Comparison of ENCODE assay signal across 1 cellular context in the genomic region with DNA sequence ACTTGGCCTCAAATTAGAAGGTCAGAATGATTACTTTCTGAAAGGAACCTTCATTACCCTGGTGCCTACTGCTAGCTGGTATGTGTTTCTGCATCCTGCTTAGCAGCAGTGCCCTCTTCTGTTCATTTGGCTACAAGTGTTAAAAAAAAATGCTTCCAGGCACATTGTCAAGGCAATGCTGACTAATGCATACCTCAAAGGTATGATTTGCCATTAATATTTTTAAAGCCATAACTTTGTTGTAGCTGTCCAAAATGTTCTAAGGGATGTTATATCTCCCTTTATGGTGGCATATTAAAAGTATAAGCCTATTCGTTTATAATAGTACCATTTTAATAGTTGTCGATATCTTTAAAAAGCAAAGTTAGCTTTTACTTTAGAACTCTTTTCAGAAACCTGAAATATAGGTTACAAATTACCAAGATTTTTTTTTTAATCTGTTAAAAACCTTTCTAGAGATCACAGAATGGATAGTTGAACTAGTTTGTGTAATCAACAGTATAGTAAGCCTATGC.
A peak's percentile ranks its signal among the peaks of the same experiment; 100 is the strongest.
TF ChIP-seq lines count a peak whose summit lies in the region.

No MANE protein-coding gene starts in this region.

TF ChIP-seq in HepG2, 621 proteins besides CTCF, POLR2A, EP300 and RAD21 (continued from another document):
- TF ChIP-seq, protein P1, sequence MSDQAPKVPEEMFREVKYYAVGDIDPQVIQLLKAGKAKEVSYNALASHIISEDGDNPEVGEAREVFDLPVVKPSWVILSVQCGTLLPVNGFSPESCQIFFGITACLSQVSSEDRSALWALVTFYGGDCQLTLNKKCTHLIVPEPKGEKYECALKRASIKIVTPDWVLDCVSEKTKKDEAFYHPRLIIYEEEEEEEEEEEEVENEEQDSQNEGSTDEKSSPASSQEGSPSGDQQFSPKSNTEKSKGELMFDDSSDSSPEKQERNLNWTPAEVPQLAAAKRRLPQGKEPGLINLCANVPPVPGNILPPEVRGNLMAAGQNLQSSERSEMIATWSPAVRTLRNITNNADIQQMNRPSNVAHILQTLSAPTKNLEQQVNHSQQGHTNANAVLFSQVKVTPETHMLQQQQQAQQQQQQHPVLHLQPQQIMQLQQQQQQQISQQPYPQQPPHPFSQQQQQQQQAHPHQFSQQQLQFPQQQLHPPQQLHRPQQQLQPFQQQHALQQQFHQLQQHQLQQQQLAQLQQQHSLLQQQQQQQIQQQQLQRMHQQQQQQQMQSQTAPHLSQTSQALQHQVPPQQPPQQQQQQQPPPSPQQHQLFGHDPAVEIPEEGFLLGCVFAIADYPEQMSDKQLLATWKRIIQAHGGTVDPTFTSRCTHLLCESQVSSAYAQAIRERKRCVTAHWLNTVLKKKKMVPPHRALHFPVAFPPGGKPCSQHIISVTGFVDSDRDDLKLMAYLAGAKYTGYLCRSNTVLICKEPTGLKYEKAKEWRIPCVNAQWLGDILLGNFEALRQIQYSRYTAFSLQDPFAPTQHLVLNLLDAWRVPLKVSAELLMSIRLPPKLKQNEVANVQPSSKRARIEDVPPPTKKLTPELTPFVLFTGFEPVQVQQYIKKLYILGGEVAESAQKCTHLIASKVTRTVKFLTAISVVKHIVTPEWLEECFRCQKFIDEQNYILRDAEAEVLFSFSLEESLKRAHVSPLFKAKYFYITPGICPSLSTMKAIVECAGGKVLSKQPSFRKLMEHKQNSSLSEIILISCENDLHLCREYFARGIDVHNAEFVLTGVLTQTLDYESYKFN (CRISPR knock-in tag; conservative IDR thresholded peaks at IDR 0.05), result no peak
- TF ChIP-seq, protein P2, sequence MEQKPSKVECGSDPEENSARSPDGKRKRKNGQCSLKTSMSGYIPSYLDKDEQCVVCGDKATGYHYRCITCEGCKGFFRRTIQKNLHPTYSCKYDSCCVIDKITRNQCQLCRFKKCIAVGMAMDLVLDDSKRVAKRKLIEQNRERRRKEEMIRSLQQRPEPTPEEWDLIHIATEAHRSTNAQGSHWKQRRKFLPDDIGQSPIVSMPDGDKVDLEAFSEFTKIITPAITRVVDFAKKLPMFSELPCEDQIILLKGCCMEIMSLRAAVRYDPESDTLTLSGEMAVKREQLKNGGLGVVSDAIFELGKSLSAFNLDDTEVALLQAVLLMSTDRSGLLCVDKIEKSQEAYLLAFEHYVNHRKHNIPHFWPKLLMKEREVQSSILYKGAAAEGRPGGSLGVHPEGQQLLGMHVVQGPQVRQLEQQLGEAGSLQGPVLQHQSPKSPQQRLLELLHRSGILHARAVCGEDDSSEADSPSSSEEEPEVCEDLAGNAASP (CRISPR knock-in tag; IDR thresholded peaks at IDR 0.05; ENCODE audit: borderline replicate concordance), result 0 out of 2 replicates have a peak, but pooled peaks have one; percentile 22
- TF ChIP-seq SOX13 (IDR thresholded peaks at IDR 0.05), result no peak
- peak in 1 of 2 experiments; percentile 9; a peak in 1 of 4 replicates for TF ChIP-seq SOX13 (CRISPR knock-in tag; conservative IDR thresholded peaks at IDR 0.05 in 1 of 2, IDR thresholded peaks at IDR 0.05 in 1 of 2)
- TF ChIP-seq BCL6 (CRISPR knock-in tag; IDR thresholded peaks at IDR 0.05), result 0 out of 2 replicates have a peak, but pooled peaks have one; percentile 12
- peak; percentile 60; the same call in 1 of the 2 replicates for TF ChIP-seq SMAD3 (CRISPR knock-in tag; IDR thresholded peaks at IDR 0.05)
- TF ChIP-seq JUNB (CRISPR knock-in tag; IDR thresholded peaks at IDR 0.05; ENCODE audit: borderline replicate concordance), result no peak
- 0 out of 2 replicates have a peak, but pooled peaks have one; percentile 24 for TF ChIP-seq GATAD1 (CRISPR knock-in tag; IDR thresholded peaks at IDR 0.05)
- no peak for TF ChIP-seq ZNF33A (CRISPR knock-in tag; IDR thresholded peaks at IDR 0.05; ENCODE audit: borderline replicate concordance)
- TF ChIP-seq BORCS8-MEF2B (CRISPR knock-in tag; IDR thresholded peaks at IDR 0.05), result no peak
- TF ChIP-seq, protein P3, sequence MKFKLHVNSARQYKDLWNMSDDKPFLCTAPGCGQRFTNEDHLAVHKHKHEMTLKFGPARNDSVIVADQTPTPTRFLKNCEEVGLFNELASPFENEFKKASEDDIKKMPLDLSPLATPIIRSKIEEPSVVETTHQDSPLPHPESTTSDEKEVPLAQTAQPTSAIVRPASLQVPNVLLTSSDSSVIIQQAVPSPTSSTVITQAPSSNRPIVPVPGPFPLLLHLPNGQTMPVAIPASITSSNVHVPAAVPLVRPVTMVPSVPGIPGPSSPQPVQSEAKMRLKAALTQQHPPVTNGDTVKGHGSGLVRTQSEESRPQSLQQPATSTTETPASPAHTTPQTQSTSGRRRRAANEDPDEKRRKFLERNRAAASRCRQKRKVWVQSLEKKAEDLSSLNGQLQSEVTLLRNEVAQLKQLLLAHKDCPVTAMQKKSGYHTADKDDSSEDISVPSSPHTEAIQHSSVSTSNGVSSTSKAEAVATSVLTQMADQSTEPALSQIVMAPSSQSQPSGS (CRISPR knock-in tag; IDR thresholded peaks at IDR 0.05), result 0 out of 2 replicates have a peak, but pooled peaks have one; percentile 24
- peak; percentile 62; the same call in 1 of the 2 replicates for TF ChIP-seq IRF2 (CRISPR knock-in tag; IDR thresholded peaks at IDR 0.05)
- TF ChIP-seq ZFYVE20 (CRISPR knock-in tag; IDR thresholded peaks at IDR 0.05; ENCODE audit: borderline replicate concordance, low read depth), result no peak
- no peak for TF ChIP-seq ZFP37 (CRISPR knock-in tag; IDR thresholded peaks at IDR 0.05; ENCODE audit: borderline replicate concordance)
- TF ChIP-seq TEAD3 (CRISPR knock-in tag; optimal IDR thresholded peaks at IDR 0.05; ENCODE audit: borderline replicate concordance), result peak; percentile 88
- TF ChIP-seq, protein P4, sequence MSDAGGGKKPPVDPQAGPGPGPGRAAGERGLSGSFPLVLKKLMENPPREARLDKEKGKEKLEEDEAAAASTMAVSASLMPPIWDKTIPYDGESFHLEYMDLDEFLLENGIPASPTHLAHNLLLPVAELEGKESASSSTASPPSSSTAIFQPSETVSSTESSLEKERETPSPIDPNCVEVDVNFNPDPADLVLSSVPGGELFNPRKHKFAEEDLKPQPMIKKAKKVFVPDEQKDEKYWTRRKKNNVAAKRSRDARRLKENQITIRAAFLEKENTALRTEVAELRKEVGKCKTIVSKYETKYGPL (CRISPR knock-in tag; IDR thresholded peaks at IDR 0.05), result no peak
- no peak for TF ChIP-seq HES4 (CRISPR knock-in tag; IDR thresholded peaks at IDR 0.05; ENCODE audit: borderline replicate concordance)
- no peak for TF ChIP-seq CC2D1A (CRISPR knock-in tag; IDR thresholded peaks at IDR 0.05)
- no peak for TF ChIP-seq AGO1 (IDR thresholded peaks at IDR 0.05; ENCODE audit: low read depth, low read length, poor library complexity, severe bottlenecking)
- 0 out of 2 replicates have a peak, but pooled peaks have one; percentile 32 for TF ChIP-seq CEBPG (CRISPR knock-in tag; IDR thresholded peaks at IDR 0.05)
- TF ChIP-seq ZNF460 (CRISPR knock-in tag; IDR thresholded peaks at IDR 0.05; ENCODE audit: borderline replicate concordance), result no peak
- TF ChIP-seq ZNF20 (CRISPR knock-in tag; IDR thresholded peaks at IDR 0.05), result no peak
- TF ChIP-seq SSRP1 (CRISPR knock-in tag; IDR thresholded peaks at IDR 0.05), result no peak
- TF ChIP-seq ZNF773 (CRISPR knock-in tag; IDR thresholded peaks at IDR 0.05; ENCODE audit: borderline replicate concordance), result no peak
- no peak for TF ChIP-seq SKI (IDR thresholded peaks at IDR 0.05; ENCODE audit: partially characterized antibody)
- TF ChIP-seq ZNF264 (CRISPR knock-in tag; IDR thresholded peaks at IDR 0.05), result no peak
- TF ChIP-seq, protein P5, sequence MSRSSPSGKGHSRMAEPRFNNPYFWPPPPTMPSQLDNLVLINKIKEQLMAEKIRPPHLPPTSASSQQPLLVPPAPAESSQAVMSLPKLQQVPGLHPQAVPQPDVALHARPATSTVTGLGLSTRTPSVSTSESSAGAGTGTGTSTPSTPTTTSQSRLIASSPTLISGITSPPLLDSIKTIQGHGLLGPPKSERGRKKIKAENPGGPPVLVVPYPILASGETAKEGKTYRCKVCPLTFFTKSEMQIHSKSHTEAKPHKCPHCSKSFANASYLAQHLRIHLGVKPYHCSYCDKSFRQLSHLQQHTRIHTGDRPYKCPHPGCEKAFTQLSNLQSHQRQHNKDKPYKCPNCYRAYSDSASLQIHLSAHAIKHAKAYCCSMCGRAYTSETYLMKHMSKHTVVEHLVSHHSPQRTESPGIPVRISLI (CRISPR knock-in tag; IDR thresholded peaks at IDR 0.05; ENCODE audit: borderline replicate concordance), result peak; percentile 93
- 0 out of 2 replicates have a peak, but pooled peaks have one; percentile 69 for TF ChIP-seq SP140L (CRISPR knock-in tag; IDR thresholded peaks at IDR 0.05; ENCODE audit: borderline replicate concordance)
- TF ChIP-seq RXRB (CRISPR knock-in tag; IDR thresholded peaks at IDR 0.05; ENCODE audit: borderline replicate concordance), result 0 out of 2 replicates have a peak, but pooled peaks have one; percentile 28
- no peak for TF ChIP-seq SP4 (CRISPR knock-in tag; IDR thresholded peaks at IDR 0.05)
- TF ChIP-seq ELF3 (CRISPR knock-in tag; IDR thresholded peaks at IDR 0.05), result 0 out of 2 replicates have a peak, but pooled peaks have one; percentile 38
- TF ChIP-seq STAG1 (CRISPR knock-in tag; IDR thresholded peaks at IDR 0.05), result peak; percentile 98
- 0 out of 2 replicates have a peak, but pooled peaks have one; percentile 33 for TF ChIP-seq GATAD2A (CRISPR knock-in tag; IDR thresholded peaks at IDR 0.05)
- TF ChIP-seq, protein P6, sequence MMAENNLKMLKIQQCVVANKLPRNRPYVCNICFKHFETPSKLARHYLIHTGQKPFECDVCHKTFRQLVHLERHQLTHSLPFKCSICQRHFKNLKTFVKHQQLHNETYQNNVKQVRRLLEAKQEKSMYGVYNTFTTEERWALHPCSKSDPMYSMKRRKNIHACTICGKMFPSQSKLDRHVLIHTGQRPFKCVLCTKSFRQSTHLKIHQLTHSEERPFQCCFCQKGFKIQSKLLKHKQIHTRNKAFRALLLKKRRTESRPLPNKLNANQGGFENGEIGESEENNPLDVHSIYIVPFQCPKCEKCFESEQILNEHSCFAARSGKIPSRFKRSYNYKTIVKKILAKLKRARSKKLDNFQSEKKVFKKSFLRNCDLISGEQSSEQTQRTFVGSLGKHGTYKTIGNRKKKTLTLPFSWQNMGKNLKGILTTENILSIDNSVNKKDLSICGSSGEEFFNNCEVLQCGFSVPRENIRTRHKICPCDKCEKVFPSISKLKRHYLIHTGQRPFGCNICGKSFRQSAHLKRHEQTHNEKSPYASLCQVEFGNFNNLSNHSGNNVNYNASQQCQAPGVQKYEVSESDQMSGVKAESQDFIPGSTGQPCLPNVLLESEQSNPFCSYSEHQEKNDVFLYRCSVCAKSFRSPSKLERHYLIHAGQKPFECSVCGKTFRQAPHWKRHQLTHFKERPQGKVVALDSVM (CRISPR knock-in tag; IDR thresholded peaks at IDR 0.05), result no peak
- no peak for TF ChIP-seq ZNF772 (CRISPR knock-in tag; IDR thresholded peaks at IDR 0.05)
TF ChIP-seq in HepG2: peak in this region for 35.
